1 cellular context compared by ENCODE assay signal in the genomic region with DNA sequence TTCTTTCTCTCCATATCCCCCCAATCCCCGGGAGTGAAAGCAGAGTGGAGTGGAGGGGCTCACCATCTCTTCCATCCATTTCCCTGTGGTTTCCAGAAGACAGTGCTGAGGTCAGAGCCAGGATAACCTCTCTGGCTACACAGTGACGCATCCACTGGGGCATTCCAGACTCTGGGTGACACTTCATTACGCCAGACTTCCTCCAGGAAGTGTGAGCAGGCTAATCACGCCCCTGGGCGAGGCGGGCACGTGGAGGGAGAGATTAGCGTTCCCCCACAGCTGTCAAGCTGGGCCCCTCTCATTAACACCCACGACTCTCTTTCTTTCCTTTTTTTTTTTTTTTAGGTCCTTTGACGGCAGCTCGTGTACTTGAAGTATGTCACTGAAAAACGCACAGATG.
TF ChIP-seq lines count a peak whose summit lies in the region.

No MANE protein-coding gene starts in this region.

TF ChIP-seq in IMR-90, 13 proteins besides CTCF, POLR2A, EP300 and RAD21:
- TF ChIP-seq NFE2L2 (IDR thresholded peaks at IDR 0.05; ENCODE audit: low read depth, low read length) (no peak; the same call in 1 of the 2 replicates), RFX5 (IDR thresholded peaks at IDR 0.05; ENCODE audit: low read depth, low read length) (no peak), RCOR1 (IDR thresholded peaks at IDR 0.05; ENCODE audit: insufficient replicate concordance, low read length) (no peak), FOS (IDR thresholded peaks at IDR 0.05; ENCODE audit: low read depth, low read length) (peak; percentile 50; the same call in 1 of the 2 replicates), CHD1 (IDR thresholded peaks at IDR 0.05; ENCODE audit: low read depth, low read length) (no peak), MAFK (IDR thresholded peaks at IDR 0.05; ENCODE audit: low read depth, low read length) (no peak), MAZ (IDR thresholded peaks at IDR 0.05; ENCODE audit: borderline replicate concordance, low read depth, low read length) (no peak), USF2 (IDR thresholded peaks at IDR 0.05; ENCODE audit: low read depth, low read length) (peak; percentile 55), CEBPB (IDR thresholded peaks at IDR 0.05; ENCODE audit: low read depth, low read length) (peak; percentile 66; the same call in 1 of the 2 replicates), SMC3 (IDR thresholded peaks at IDR 0.05; ENCODE audit: low read depth, low read length) (no peak), MXI1 (IDR thresholded peaks at IDR 0.05; ENCODE audit: borderline replicate concordance, low read depth, low read length) (no peak), BHLHE40 (IDR thresholded peaks at IDR 0.05; ENCODE audit: low read depth, low read length) (peak; percentile 96)
- TF ChIP-seq, protein P1, sequence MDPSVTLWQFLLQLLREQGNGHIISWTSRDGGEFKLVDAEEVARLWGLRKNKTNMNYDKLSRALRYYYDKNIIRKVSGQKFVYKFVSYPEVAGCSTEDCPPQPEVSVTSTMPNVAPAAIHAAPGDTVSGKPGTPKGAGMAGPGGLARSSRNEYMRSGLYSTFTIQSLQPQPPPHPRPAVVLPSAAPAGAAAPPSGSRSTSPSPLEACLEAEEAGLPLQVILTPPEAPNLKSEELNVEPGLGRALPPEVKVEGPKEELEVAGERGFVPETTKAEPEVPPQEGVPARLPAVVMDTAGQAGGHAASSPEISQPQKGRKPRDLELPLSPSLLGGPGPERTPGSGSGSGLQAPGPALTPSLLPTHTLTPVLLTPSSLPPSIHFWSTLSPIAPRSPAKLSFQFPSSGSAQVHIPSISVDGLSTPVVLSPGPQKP (IDR thresholded peaks at IDR 0.05; ENCODE audit: borderline replicate concordance, low read depth, low read length) = no peak
